ENCODE assay signal across 8 cellular contexts in the genomic region with DNA sequence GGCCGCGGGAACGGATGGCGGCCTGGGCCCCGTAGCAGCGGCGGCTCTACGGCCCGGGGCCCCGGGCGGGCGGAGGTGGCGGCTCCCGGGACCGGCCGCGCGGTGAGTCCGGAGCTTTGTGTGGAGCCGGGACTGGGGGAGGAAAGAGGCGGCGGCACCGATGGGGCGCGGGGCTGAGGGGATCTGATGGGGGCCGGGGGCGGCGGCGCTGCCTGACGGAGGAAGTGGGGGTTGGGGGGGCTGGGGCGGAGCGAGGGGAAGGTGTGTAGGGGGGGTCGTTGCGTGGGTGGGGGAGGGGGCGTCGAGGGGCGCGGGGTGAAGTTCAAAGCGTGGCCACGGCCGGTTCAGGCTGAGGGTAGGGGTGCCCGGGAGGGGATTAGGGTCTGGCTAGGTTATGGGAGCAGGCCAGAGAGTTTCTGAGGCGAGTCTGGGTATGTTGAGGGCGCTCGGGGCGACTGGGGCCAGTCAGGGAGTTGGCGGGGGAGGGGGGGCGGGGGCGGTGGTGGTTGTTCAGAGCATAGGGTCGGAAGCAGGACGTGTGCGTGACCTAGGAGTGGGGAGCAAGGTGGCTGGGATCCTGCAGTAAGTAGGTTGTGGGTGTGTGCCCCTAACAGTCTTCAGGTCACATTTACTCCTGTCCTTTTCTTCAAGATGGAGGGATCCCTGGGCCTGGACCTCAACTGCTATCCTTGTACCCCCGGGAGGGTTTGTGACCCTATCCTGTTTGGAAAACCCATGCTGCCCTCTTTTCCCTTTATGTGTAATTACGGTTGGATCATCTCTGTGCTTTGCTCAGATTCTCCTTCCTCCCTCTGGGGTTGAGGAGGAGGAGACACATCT. TPM values are rescaled to one million over a fixed set of nuclear protein-coding genes. Genes with fewer than 3 reads are reported as not detected.
DNase-seq lines count a peak whose midpoint lies in the region; ATAC-seq and TF ChIP-seq lines count a peak whose summit lies in the region.

No MANE protein-coding gene starts in this region.

- ATAC-seq in GM21717 (IDR thresholded peaks at IDR 0.05; ENCODE audit: unreplicated experiment) (peak; percentile 41), lung (ENCODE audit: insufficient read depth, low FRiP score) (peak; percentile 46), HG02970 (IDR thresholded peaks at IDR 0.05; ENCODE audit: low FRiP score, unreplicated experiment) (no peak)

- TF ChIP-seq CTCF in lung (IDR thresholded peaks at IDR 0.05; ENCODE audit: control extremely low read depth, extremely low read depth): no peak

- peaks cover 61% of the 10 kb centered on the region for H3K4me1 Mint-ChIP-seq in activated CD4-positive, alpha-beta memory T cell treated with anti-CD3 and anti-CD28 coated beads for 36 hours (ENCODE audit: low read depth)

- H3K4me3 ChIP-seq in lung: peak overlapping the region; percentile 62

- no peaks in the 10 kb centered on the region for H3K27me3 ChIP-seq in lung (ENCODE audit: control insufficient read depth, insufficient read depth)

- H3K4me1 ChIP-seq in lung (ENCODE audit: control insufficient read depth in 2 of 2, insufficient read depth in 2 of 2, low read length in 2 of 2): peaks cover 7 to 19% of the 10 kb centered on the region in 2 donors

- whole genome bisulfite sequencing in lung, 2 donors: 0 to 2% methylated on average over 32 to 54 of the region's 54 CpGs

- intact Hi-C loops in activated CD4-positive, alpha-beta memory T cell treated with anti-CD3 and anti-CD28 coated beads for 36 hours (cut with micrococcal nuclease): loop anchor here (1.0 to 10.0 kb wide), 5 partner anchors 17 to 121 kb away; partner anchors contain the start of genes PCLAF and TRIP4

- H3K9me3 ChIP-seq in lung (ENCODE audit: control insufficient read depth in 2 of 2, insufficient read depth in 1 of 2, low read length in 1 of 2): no peaks in the 10 kb centered on the region

- peak overlapping the region; percentile 88 to 91 for H3K27ac ChIP-seq in lung (ENCODE audit: low read depth in 1 of 2, low read length in 1 of 2)

- CTCF ChIA-PET in activated CD4-positive, alpha-beta memory T cell treated with anti-CD3 and anti-CD28 coated beads for 36 hours (lab: Charles Lee): interaction anchor here (1.0 to 2.0 kb wide), 5 partner anchors 17 to 237 kb away, joined by 3 to 11 read pairs (median 4); no protein-coding TSS in a partner anchor

- H3K36me3 Mint-ChIP-seq in activated CD4-positive, alpha-beta memory T cell treated with anti-CD3 and anti-CD28 coated beads for 36 hours: peaks cover 2% of the 10 kb centered on the region

- DNase-seq in CD1c-positive myeloid dendritic cell (ENCODE audit: extremely low spot score) (peak; percentile 64), NCI-H460 (ENCODE audit: extremely low read depth, low read depth) (peak; percentile 32), lung (ENCODE audit: low spot score) (peak; percentile 32)
- peak; percentile 42 for DNase-seq in activated CD4-positive, alpha-beta memory T cell treated with anti-CD3 and anti-CD28 coated beads for 36 hours
- DNase-seq in effector CD8-positive, alpha-beta T cell (lab: John Stamatoyannopoulos, UW): peak; percentile 23
- peak; percentile 9 for DNase-seq in stimulated activated CD8-positive, alpha-beta memory T cell treated with anti-CD3 and anti-CD28 coated beads, Interleukin-4, amount 100 ng/mL, for 24 hours (ENCODE audit: low read depth)

- no peaks in the 10 kb centered on the region for H3K36me3 ChIP-seq in lung (ENCODE audit: control insufficient read depth in 2 of 2, insufficient read depth in 2 of 2, low read length in 2 of 2)

- peak overlapping the region; percentile 81 for H3K4me3 Mint-ChIP-seq in activated CD4-positive, alpha-beta memory T cell treated with anti-CD3 and anti-CD28 coated beads for 36 hours

- POLR2A ChIA-PET in activated CD4-positive, alpha-beta memory T cell treated with anti-CD3 and anti-CD28 coated beads for 36 hours (lab: Charles Lee): interaction anchor here (0.6 to 1.5 kb wide), 7 partner anchors 11 to 174 kb away, joined by 3 to 7 read pairs (median 5); partner anchors contain the start of gene TRIP4

- H3K27me3 Mint-ChIP-seq in activated CD4-positive, alpha-beta memory T cell treated with anti-CD3 and anti-CD28 coated beads for 36 hours: no peaks in the 10 kb centered on the region

- peak overlapping the region; percentile 89 for H3K27ac Mint-ChIP-seq in activated CD4-positive, alpha-beta memory T cell treated with anti-CD3 and anti-CD28 coated beads for 36 hours

- H3K9me3 Mint-ChIP-seq in activated CD4-positive, alpha-beta memory T cell treated with anti-CD3 and anti-CD28 coated beads for 36 hours: no peaks in the 10 kb centered on the region

RNA-seq across cellular contexts. Expression of gene ZNF609, which starts 0.6 kb away (rescaled TPM):
- total RNA-seq in NCI-H460 (2014; rRNA removed; shearing (Covaris generic)): 15.0 and 15.9 TPM in 2 replicates
- polyA plus RNA-seq in NCI-H460 (2014; cell fraction: nucleus; rRNA removed): 5.6 and 5.9 TPM in 2 replicates
- total RNA-seq in activated CD4-positive, alpha-beta memory T cell treated with anti-CD3 and anti-CD28 coated beads for 36 hours: 10 to 100 TPM; 38.5 to 38.7 TPM
- total RNA-seq in lung: 10 to 100 TPM; 34.3 to 54.2 TPM
- 1 to 10 TPM; 8.1 to 9.6 TPM for polyA plus RNA-seq in lung

Comparison
In these comparisons a context has a peak if more than half of its experiments do, and no peak if none do; other contexts are left out.
1. DNase-seq: peak in every context shown above with its lines; median percentile 64 in CD1c-positive myeloid dendritic cell; 42 in activated CD4-positive, alpha-beta memory T cell treated with anti-CD3 and anti-CD28 coated beads for 36 hours; 32 in NCI-H460; 32 in lung; 23 in effector CD8-positive, alpha-beta T cell; 9 in stimulated activated CD8-positive, alpha-beta memory T cell treated with anti-CD3 and anti-CD28 coated beads, Interleukin-4, amount 100 ng/mL, for 24 hours.